2 cellular contexts compared by ENCODE assay signal in genomic region chr1:3155056-3155805, GRCh38.
TF ChIP-seq lines count a peak whose summit lies in the region.

No MANE protein-coding gene starts in this region.

TF ChIP-seq in GM23338, 12 proteins besides CTCF, POLR2A, EP300 and RAD21 (continued from another document):
- TF ChIP-seq ZNF462 (CRISPR knock-in tag; IDR thresholded peaks at IDR 0.05) = no peak
- TF ChIP-seq ZNF331 (CRISPR knock-in tag; IDR thresholded peaks at IDR 0.05; ENCODE audit: low read depth) = no peak
- no peak for TF ChIP-seq ZNF114 (CRISPR knock-in tag; IDR thresholded peaks at IDR 0.05)
- no peak for TF ChIP-seq STAT1 (IDR thresholded peaks at IDR 0.05; ENCODE audit: unreplicated experiment)
- TF ChIP-seq ETS1 (IDR thresholded peaks at IDR 0.05) = no peak
- TF ChIP-seq CREB1 (CRISPR knock-in tag; IDR thresholded peaks at IDR 0.05; ENCODE audit: low read depth) = no peak
- no peak for TF ChIP-seq EZH2 (IDR thresholded peaks at IDR 0.05; ENCODE audit: low read depth, unreplicated experiment)
- no peak for TF ChIP-seq REST (IDR thresholded peaks at IDR 0.05; ENCODE audit: unreplicated experiment)
- no peak for TF ChIP-seq EZH2phosphoT487 (IDR thresholded peaks at IDR 0.05; ENCODE audit: unreplicated experiment)

TF ChIP-seq in endothelial cell of umbilical vein, 7 proteins besides CTCF, POLR2A, EP300 and RAD21 (continued from another document):
- no peak for TF ChIP-seq EZH2 (IDR thresholded peaks at IDR 0.05; ENCODE audit: borderline replicate concordance, low read depth, low read length, severe bottlenecking)
- no peak for TF ChIP-seq JUN (IDR thresholded peaks at IDR 0.05; ENCODE audit: borderline replicate concordance, insufficient read depth, insufficient read length, low read depth)
